In the genomic region with DNA sequence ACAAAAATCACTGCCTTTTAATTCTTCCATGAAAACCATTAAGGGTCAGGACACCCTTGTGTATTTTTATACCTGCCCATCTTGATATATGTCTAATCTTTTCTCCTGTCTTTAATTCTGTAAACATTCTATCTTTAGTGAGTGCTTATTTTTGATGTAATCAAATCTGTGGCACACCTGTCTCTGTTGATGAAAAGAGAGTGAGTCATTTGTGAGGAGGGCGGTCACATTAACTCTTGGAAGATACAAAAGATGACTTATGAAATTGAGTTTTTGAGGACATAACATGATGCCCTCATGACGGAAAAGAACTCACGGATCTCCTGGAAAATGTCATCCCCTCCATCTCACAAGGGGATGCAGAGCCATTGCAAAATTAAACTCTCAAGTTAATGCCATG, we compare ENCODE assay signal across 21 cellular contexts.
"Had no signal": no experiment of that assay in that cellular context is flagged by ENCODE, and none has a peak within 500 bp of the region (broad histone marks: within the 10 kb centered on the region; RNA-seq: fewer than 3 reads in every experiment).

No MANE protein-coding gene starts in this region.

- DNase-seq: activated CD4-positive, alpha-beta T cell treated with anti-CD3 and anti-CD28 coated beads, Interleukin-2, amount 10 ng/mL, durations not matched to agents 7 days and 5 days; activated CD8-positive, alpha-beta T cell treated with anti-CD3 and anti-CD28 coated beads, Interleukin-2, amount 10 ng/mL, durations not matched to agents 7 days and 5 days; activated naive CD4-positive, alpha-beta T cell treated with anti-CD3 and anti-CD28 coated beads, Interleukin-2, amount 10 ng/mL, durations not matched to agents 7 days and 5 days; activated naive CD8-positive, alpha-beta T cell treated with anti-CD3 and anti-CD28 coated beads, Interleukin-2, amount 50 U/mL, for 24 hours; activated T-cell treated with anti-CD3 and anti-CD28 coated beads, Interleukin-2, amount 50 U/mL, for 24 hours; anterior cingulate cortex; central memory CD4-positive, alpha-beta T cell; dorsolateral prefrontal cortex; erythroblast; head of caudate nucleus; left ventricle myocardium inferior; mammary epithelial cell; midbrain; nephron progenitor cell; occipital lobe; stimulated activated CD4-positive, alpha-beta T cell treated with anti-CD3 and anti-CD28 coated beads, Interleukin-2, amount 100 ng/mL, for 24 hours; stimulated activated naive CD4-positive, alpha-beta T cell treated with Interleukin-2 at 50 U/mL for 16 hours; thyroid gland had no signal

- H3K27me3 ChIP-seq: thyroid gland had no signal

- H3K4me3 ChIP-seq: dorsolateral prefrontal cortex, left ventricle myocardium inferior, thyroid gland had no signal

- ATAC-seq: activated CD4-positive, CD25-positive, alpha-beta regulatory T cell treated with anti-CD3 and anti-CD28 coated beads, Interleukin-2, amount 50 U/mL, for 24 hours; activated CD8-positive, alpha-beta T cell treated with anti-CD3 and anti-CD28 coated beads, Interleukin-2, amount 10 ng/mL, durations not matched to agents 7 days and 5 days; activated naive CD8-positive, alpha-beta T cell treated with anti-CD3 and anti-CD28 coated beads, Interleukin-2, amount 50 U/mL, for 24 hours had no signal

- H3K9me3 ChIP-seq: left ventricle myocardium inferior, thyroid gland had no signal

- FAIRE-seq: colon, frontal cortex had no signal

- H3K36me3 ChIP-seq: left ventricle myocardium inferior, thyroid gland had no signal

- H3K27ac ChIP-seq: dorsolateral prefrontal cortex, left ventricle myocardium inferior, thyroid gland had no signal

- H3K4me1 ChIP-seq: left ventricle myocardium inferior, thyroid gland had no signal
